In genomic region chr12:69598174-69598753, GRCh38 we compare ENCODE assay signal across 1 cellular context.
TF ChIP-seq lines count a peak whose summit lies in the region.

No MANE protein-coding gene starts in this region.

TF ChIP-seq in A549, 52 proteins besides CTCF, POLR2A, EP300 and RAD21 (continued from another document):
- no peak for TF ChIP-seq ELK1 (IDR thresholded peaks at IDR 0.05; ENCODE audit: low read depth, low read length)
- TF ChIP-seq MAX (IDR thresholded peaks at IDR 0.05) = no peak
- TF ChIP-seq CHD2 (IDR thresholded peaks at IDR 0.05; ENCODE audit: low read length, partially characterized antibody) = no peak
- no peak for TF ChIP-seq EHMT2 (IDR thresholded peaks at IDR 0.05; ENCODE audit: low read depth)
- TF ChIP-seq ESRRA (IDR thresholded peaks at IDR 0.05; ENCODE audit: borderline replicate concordance, low read length) = no peak
- no peak for TF ChIP-seq JUN (IDR thresholded peaks at IDR 0.05)
- no peak for TF ChIP-seq RCOR1 (IDR thresholded peaks at IDR 0.05; ENCODE audit: low read depth, low read length)
- no peak for TF ChIP-seq NPAS2 (CRISPR knock-in tag; IDR thresholded peaks at IDR 0.05; ENCODE audit: borderline replicate concordance)
- no peak for TF ChIP-seq SMC3 (IDR thresholded peaks at IDR 0.05)
- no peak for TF ChIP-seq HDAC2 (IDR thresholded peaks at IDR 0.05)
- TF ChIP-seq CBX2 (IDR thresholded peaks at IDR 0.05; ENCODE audit: borderline replicate concordance, low read depth) = no peak
- TF ChIP-seq EHF (CRISPR knock-in tag; IDR thresholded peaks at IDR 0.05) = no peak
- TF ChIP-seq CEBPB (IDR thresholded peaks at IDR 0.05) = no peak
- no peak for TF ChIP-seq GATA3 (IDR thresholded peaks at IDR 0.05; ENCODE audit: borderline replicate concordance)
